Comparison of ENCODE assay signal across 34 cellular contexts in genomic region chr2:195458936-195459335, GRCh38.
"Had no signal": no experiment of that assay in that cellular context is flagged by ENCODE, and none has a peak within 500 bp of the region (broad histone marks: within the 10 kb centered on the region; RNA-seq: fewer than 3 reads in every experiment).

No MANE protein-coding gene starts in this region.

- H3K36me3 ChIP-seq: adrenal gland, cardiac muscle cell, gastroesophageal sphincter, pancreas, prostate gland, sigmoid colon, stomach, thyroid gland, upper lobe of left lung, vagina had no signal

- H3K27me3 ChIP-seq: adrenal gland, body of pancreas, cardiac muscle cell, dorsolateral prefrontal cortex, gastroesophageal sphincter, pancreas, sigmoid colon, stomach, thyroid gland, upper lobe of left lung, vagina had no signal

- H3K27ac ChIP-seq: adrenal gland, body of pancreas, cardiac muscle cell, coronary artery, dorsolateral prefrontal cortex, gastroesophageal sphincter, pancreas, prostate gland, sigmoid colon, stomach, thyroid gland, upper lobe of left lung, vagina had no signal

- FAIRE-seq: kidney had no signal

- H3K4me2 ChIP-seq: smooth muscle cell had no signal

- ATAC-seq: activated CD8-positive, alpha-beta T cell treated with anti-CD3 and anti-CD28 coated beads for 36 hours; activated T-cell treated with anti-CD3 and anti-CD28 coated beads, Interleukin-2, amount 50 U/mL, for 72 hours; body of pancreas; gastroesophageal sphincter; left colon; naive thymus-derived CD4-positive, alpha-beta T cell; pancreas; stimulated activated memory B cell treated with anti-CD40 and anti-IgM and Interleukin-4, amounts not matched to agents 10 μg/mL and 1 μg/mL and 100 μg/mL, for 72 hours; WTC11 had no signal

- H3K4me3 ChIP-seq: adrenal gland, body of pancreas, cardiac muscle cell, coronary artery, dorsolateral prefrontal cortex, gastroesophageal sphincter, pancreas, prostate gland, sigmoid colon, smooth muscle cell, stomach, thyroid gland, upper lobe of left lung, vagina had no signal

- DNase-seq: activated CD4-positive, alpha-beta T cell treated with anti-CD3 and anti-CD28 coated beads for 1 hour; activated CD4-positive, alpha-beta T cell treated with anti-CD3 and anti-CD28 coated beads, Interleukin-2, amount 10 ng/mL, durations not matched to agents 7 days and 5 days; activated CD8-positive, alpha-beta T cell treated with anti-CD3 and anti-CD28 coated beads for 36 hours; activated effector memory CD4-positive, alpha-beta T cell treated with Interleukin-2 at 50 U/mL for 16 hours; activated naive CD4-positive, alpha-beta T cell treated with Interleukin-2 at 50 U/mL for 16 hours; activated T-cell treated with anti-CD3 and anti-CD28 coated beads, Interleukin-2, amount 50 U/mL, for 72 hours; adrenal gland; aorta; body of pancreas; cerebellar nuclear complex; dorsolateral prefrontal cortex; effector memory CD4-positive, alpha-beta T cell; hippocampal formation; kidney; left colon; naive thymus-derived CD4-positive, alpha-beta T cell; pancreas; retina; sigmoid colon; stimulated activated CD4-positive, alpha-beta T cell treated with anti-CD3 and anti-CD28 coated beads, Interleukin-1b, Interleukin-23, amount 100 ng/mL, for 48 hours; stimulated activated CD4-positive, alpha-beta T cell treated with anti-CD3 and anti-CD28 coated beads, Interleukin-4, amount 100 ng/mL, for 4 hours; stimulated activated CD8-positive, alpha-beta memory T cell treated with anti-CD3 and anti-CD28 coated beads, Interleukin-4, amount 100 ng/mL, for 48 hours; stomach; T-helper 2 cell; thyroid gland; upper lobe of left lung had no signal

- H3K9me3 ChIP-seq: adrenal gland, body of pancreas, gastroesophageal sphincter, pancreas, prostate gland, sigmoid colon, stomach, thyroid gland, upper lobe of left lung, vagina had no signal

- H3K4me1 ChIP-seq: adrenal gland, body of pancreas, gastroesophageal sphincter, pancreas, prostate gland, sigmoid colon, stomach, thyroid gland, upper lobe of left lung, vagina had no signal
